8 cellular contexts compared by ENCODE assay signal in genomic region chr11:120511116-120511803, GRCh38. TPM values are rescaled to one million over a fixed set of nuclear protein-coding genes. Genes with fewer than 3 reads are reported as not detected.
DNase-seq lines count a peak whose midpoint lies in the region; ATAC-seq and TF ChIP-seq lines count a peak whose summit lies in the region.

A gene with protein sequence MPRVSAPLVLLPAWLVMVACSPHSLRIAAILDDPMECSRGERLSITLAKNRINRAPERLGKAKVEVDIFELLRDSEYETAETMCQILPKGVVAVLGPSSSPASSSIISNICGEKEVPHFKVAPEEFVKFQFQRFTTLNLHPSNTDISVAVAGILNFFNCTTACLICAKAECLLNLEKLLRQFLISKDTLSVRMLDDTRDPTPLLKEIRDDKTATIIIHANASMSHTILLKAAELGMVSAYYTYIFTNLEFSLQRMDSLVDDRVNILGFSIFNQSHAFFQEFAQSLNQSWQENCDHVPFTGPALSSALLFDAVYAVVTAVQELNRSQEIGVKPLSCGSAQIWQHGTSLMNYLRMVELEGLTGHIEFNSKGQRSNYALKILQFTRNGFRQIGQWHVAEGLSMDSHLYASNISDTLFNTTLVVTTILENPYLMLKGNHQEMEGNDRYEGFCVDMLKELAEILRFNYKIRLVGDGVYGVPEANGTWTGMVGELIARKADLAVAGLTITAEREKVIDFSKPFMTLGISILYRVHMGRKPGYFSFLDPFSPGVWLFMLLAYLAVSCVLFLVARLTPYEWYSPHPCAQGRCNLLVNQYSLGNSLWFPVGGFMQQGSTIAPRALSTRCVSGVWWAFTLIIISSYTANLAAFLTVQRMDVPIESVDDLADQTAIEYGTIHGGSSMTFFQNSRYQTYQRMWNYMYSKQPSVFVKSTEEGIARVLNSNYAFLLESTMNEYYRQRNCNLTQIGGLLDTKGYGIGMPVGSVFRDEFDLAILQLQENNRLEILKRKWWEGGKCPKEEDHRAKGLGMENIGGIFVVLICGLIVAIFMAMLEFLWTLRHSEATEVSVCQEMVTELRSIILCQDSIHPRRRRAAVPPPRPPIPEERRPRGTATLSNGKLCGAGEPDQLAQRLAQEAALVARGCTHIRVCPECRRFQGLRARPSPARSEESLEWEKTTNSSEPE (plus strand): TSS chr11:120511748. CDS start chr11:120660319, 148,571 bp downstream.

- TF ChIP-seq POLR2A in gastroesophageal sphincter (IDR thresholded peaks at IDR 0.05) = no peak

- peak within 1 kb of the TSS; percentile 20 to 55 for H3K4me3 ChIP-seq in gastroesophageal sphincter

- peaks cover 70% of the 10 kb centered on the region for H3K27me3 ChIP-seq in gastroesophageal sphincter

- 17% methylated on average over 1 of the region's 94 CpGs; no CpG with 5 or more reads in 1 of the 2 donors for WGBS in gastroesophageal sphincter (ENCODE audit: low coverage in 1 of 2), 2 donors

- TF ChIP-seq CTCF in gastroesophageal sphincter (IDR thresholded peaks at IDR 0.05) (peak; percentile 88 to 97 (median 94)), omental fat pad (IDR thresholded peaks at IDR 0.05) (peak in 2 of 3 donors; percentile 57 to 93)

- no peaks in the 10 kb centered on the region for H3K36me3 ChIP-seq in gastroesophageal sphincter

- peak within 1 kb of the TSS in 1 of 4 donors; percentile 14 for H3K27ac ChIP-seq in gastroesophageal sphincter
- H3K27ac ChIP-seq in temporal lobe (ENCODE audit: low read depth, low read length) = peak within 1 kb of the TSS; percentile 44

- peaks cover 0 to 19% (median 0%) of the 10 kb centered on the region in 3 donors for H3K4me1 ChIP-seq in gastroesophageal sphincter

- no peaks in the 10 kb centered on the region for H3K9me3 ChIP-seq in gastroesophageal sphincter

- DNase-seq in DMS79 treated with DMSO at 0.1 percent for 48 hours (lab: John Stamatoyannopoulos, UW) (peak; percentile 85), LHCN-M2 (ENCODE audit: low read depth) (peak; percentile 61), SHP77 treated with DMSO at 0.1 percent for 48 hours (lab: John Stamatoyannopoulos, UW) (peak; percentile 7), activated gamma-delta T cell (lab: John Stamatoyannopoulos, UW) (peak; percentile 35), omental fat pad (ENCODE audit: low spot score) (peak; percentile 51)

- TF ChIP-seq EP300 in gastroesophageal sphincter (IDR thresholded peaks at IDR 0.05) = no peak

- ATAC-seq in GM21825 (IDR thresholded peaks at IDR 0.05; ENCODE audit: unreplicated experiment) = peak; percentile 71
- peak; percentile 92 for ATAC-seq in gastroesophageal sphincter
- ATAC-seq in omental fat pad (ENCODE audit: low FRiP score) = peak; percentile 79

RNA-seq across cellular contexts. Expression of the gene that starts here (rescaled TPM):
- 0.06 and 0.13 TPM in 2 replicates for total RNA-seq in LHCN-M2 (2014; rRNA removed)
- polyA plus RNA-seq in LHCN-M2 (2012) = 0.09 TPM
- under 1 TPM; under 0.01 to 0.69 (median 0.25) TPM for total RNA-seq in gastroesophageal sphincter
- under 1 TPM in 1 of 4 donors, not detected in 3; 0.09 TPM for total RNA-seq in omental fat pad
- total RNA-seq in temporal lobe = 4.4 TPM

Comparison
In these comparisons a context has a peak if more than half of its experiments do, and no peak if none do; other contexts are left out.
1. Peak in DNase-seq in LHCN-M2; RNA of the gene not detected or under 1 TPM.
2. Peak in ATAC-seq and H3K4me3 ChIP-seq in gastroesophageal sphincter; RNA of the gene not detected or under 1 TPM.
3. Peak in DNase-seq and ATAC-seq in omental fat pad; RNA of the gene not detected or under 1 TPM.
4. DNase-seq: peak in every context shown above with its lines; median percentile 85 in DMS79 treated with DMSO at 0.1 percent for 48 hours; 61 in LHCN-M2; 51 in omental fat pad; 35 in activated gamma-delta T cell; 7 in SHP77 treated with DMSO at 0.1 percent for 48 hours.